In genomic region chr20:50346372-50347347, GRCh38 we compare ENCODE assay signal across 9 cellular contexts.
A peak's percentile ranks its signal among the peaks of the same experiment; 100 is the strongest.
DNase-seq lines count a peak whose midpoint lies in the region; ATAC-seq and TF ChIP-seq lines count a peak whose summit lies in the region.
"Had no signal": no experiment of that assay in that cellular context is flagged by ENCODE, and none has a peak within 500 bp of the region (broad histone marks: within the 10 kb centered on the region; RNA-seq: fewer than 3 reads in every experiment).

No MANE protein-coding gene starts in this region.

- no peaks in the 10 kb centered on the region for H3K36me3 Mint-ChIP-seq in mesothelial cell of epicardium

- no peak for ATAC-seq in HG02759 (IDR thresholded peaks at IDR 0.05; ENCODE audit: unreplicated experiment)

- H3K4me3 Mint-ChIP-seq in mesothelial cell of epicardium: no peak overlapping the region
- H3K4me3 Mint-ChIP-seq: B cell had no signal

- H3K27me3 Mint-ChIP-seq in mesothelial cell of epicardium (ENCODE audit: low read depth): no peaks in the 10 kb centered on the region

- peaks cover 14% of the 10 kb centered on the region for H3K4me1 Mint-ChIP-seq in mesothelial cell of epicardium

- DNase-seq in NCI-H1417 (lab: John Stamatoyannopoulos, UW) (peak in 2 of 3 experiments; percentile 45 to 59), NCI-H1417 treated with DMSO at 0.1 percent for 48 hours (lab: John Stamatoyannopoulos, UW) (no peak), NOMO-1 treated with DMSO at 0.1 percent for 48 hours (lab: John Stamatoyannopoulos, UW; ENCODE audit: unreplicated experiment) (peak; percentile 60), dedifferentiated amniotic fluid mesenchymal stem cell (ENCODE audit: extremely low spot score) (peak; percentile 82), mesothelial cell of epicardium (ENCODE audit: low spot score in 2 of 2, unreplicated experiment in 2 of 2) (no peak), iPS-NIHi7 (ENCODE audit: extremely low spot score) (no peak), islet precursor cell (no peak)

- no peak for TF ChIP-seq CTCF in mesothelial cell of epicardium (IDR thresholded peaks at IDR 0.05; ENCODE audit: unreplicated experiment)

- H3K27ac Mint-ChIP-seq in mesothelial cell of epicardium: peak overlapping the region; percentile 33
- H3K27ac Mint-ChIP-seq: B cell had no signal

- no peaks in the 10 kb centered on the region for H3K9me3 Mint-ChIP-seq in mesothelial cell of epicardium

Comparison
In these comparisons a context has a peak if more than half of its experiments do, and no peak if none do; other contexts are left out.
1. DNase-seq: peak in NCI-H1417 (2 of 3), NOMO-1 treated with DMSO at 0.1 percent for 48 hours (single experiment) and dedifferentiated amniotic fluid mesenchymal stem cell (single experiment); none in NCI-H1417 treated with DMSO at 0.1 percent for 48 hours (single experiment), mesothelial cell of epicardium (0 of 2), iPS-NIHi7 (single experiment) and islet precursor cell (single experiment).